Comparison of ENCODE assay signal across 10 cellular contexts in the genomic region with DNA sequence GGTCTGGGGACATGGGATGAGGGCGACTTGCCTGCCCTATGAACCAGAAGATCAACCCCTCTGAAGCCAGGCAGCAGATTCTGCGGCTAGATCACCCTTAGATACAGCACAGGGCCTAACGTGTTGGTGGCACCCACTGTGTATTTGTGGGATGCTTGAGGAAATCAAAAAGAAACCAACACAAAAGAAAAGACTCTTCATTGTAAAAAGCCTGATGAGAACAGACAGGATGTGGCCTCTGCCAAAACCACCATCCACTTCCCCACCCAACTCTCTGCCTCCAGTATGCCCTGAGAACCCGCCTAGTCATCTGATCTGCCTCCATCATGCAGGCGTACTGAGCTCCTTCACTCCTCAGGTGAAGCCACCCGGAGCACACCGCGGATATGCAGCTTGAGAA.
DNase-seq lines count a peak whose midpoint lies in the region; ATAC-seq and TF ChIP-seq lines count a peak whose summit lies in the region.
"Had no signal": no experiment of that assay in that cellular context is flagged by ENCODE, and none has a peak within 500 bp of the region (broad histone marks: within the 10 kb centered on the region; RNA-seq: fewer than 3 reads in every experiment).

No MANE protein-coding gene starts in this region.

- H3K36me3 ChIP-seq in BLaER1 treated with 17β-estradiol and CSF1 and Interleukin-3, amounts not matched to agents 10 nM and 100 nM = no peaks in the 10 kb centered on the region
- H3K36me3 ChIP-seq in neutrophil (no peaks in the 10 kb centered on the region), PC-9 (ENCODE audit: low read depth) (no peaks in the 10 kb centered on the region)

- no TSS peak for BruUV-seq in PC-9 (replicated peaks; lab: Mats Ljungman, UMichigan)

- H3K4me1 ChIP-seq in BLaER1 treated with 17β-estradiol and CSF1 and Interleukin-3, amounts not matched to agents 10 nM and 100 nM = peaks cover 12 to 23% (median 19%) of the 10 kb centered on the region in 10 experiments
- H3K4me1 ChIP-seq in neutrophil (ENCODE audit: control insufficient read depth in 1 of 2, insufficient read depth in 1 of 2, low read depth in 1 of 2, low read length in 1 of 2) = peaks cover 11 to 18% of the 10 kb centered on the region in 2 experiments
- H3K4me1 ChIP-seq in PC-9 (replicated peaks; ENCODE audit: insufficient read depth) = no peaks in the 10 kb centered on the region

- H3K9ac ChIP-seq in BLaER1 treated with 17β-estradiol and CSF1 and Interleukin-3, amounts not matched to agents 10 nM and 100 nM = no peak overlapping the region

- CTCF ChIA-PET in PC-9 (lab: Charles Lee) = no interaction called here

- H4K20me1 ChIP-seq in BLaER1 treated with 17β-estradiol and CSF1 and Interleukin-3, amounts not matched to agents 10 nM and 100 nM = peaks cover 0 to 6% (median 0%) of the 10 kb centered on the region in 11 experiments; a peak in 1 of 22 replicates
- no peaks in the 10 kb centered on the region for H4K20me1 ChIP-seq in PC-9 (ENCODE audit: insufficient read depth)

- H3K4me2 ChIP-seq in BLaER1 treated with 17β-estradiol and CSF1 and Interleukin-3, amounts not matched to agents 10 nM and 100 nM = peak overlapping the region; percentile 40 to 80 (median 71)
- H3K4me2 ChIP-seq in PC-9 = no peak overlapping the region

- peaks cover 0 to 17% (median 0%) of the 10 kb centered on the region in 11 experiments; a peak in 6 of 22 replicates for H3K27me3 ChIP-seq in BLaER1 treated with 17β-estradiol and CSF1 and Interleukin-3, amounts not matched to agents 10 nM and 100 nM
- H3K27me3 ChIP-seq in neutrophil (no peaks in the 10 kb centered on the region), PC-9 (ENCODE audit: insufficient read depth, low read depth) (no peaks in the 10 kb centered on the region)

- peaks cover 3 to 15% (median 9%) of the 10 kb centered on the region in 11 experiments; a peak in 15 of 22 replicates for H3K9me3 ChIP-seq in BLaER1 treated with 17β-estradiol and CSF1 and Interleukin-3, amounts not matched to agents 10 nM and 100 nM (replicated peaks in 1 of 11)
- H3K9me3 ChIP-seq in neutrophil (no peaks in the 10 kb centered on the region), PC-9 (ENCODE audit: insufficient read depth, low read depth) (no peaks in the 10 kb centered on the region)

- POLR2A ChIA-PET in PC-9 (lab: Charles Lee; ENCODE audit: unreplicated experiment) = no interaction called here

- no peak overlapping the region for H3K4me3 ChIP-seq in BLaER1 treated with 17β-estradiol and CSF1 and Interleukin-3, amounts not matched to agents 10 nM and 100 nM
- H3K4me3 ChIP-seq in neutrophil (ENCODE audit: low read depth in 1 of 2, low read length in 1 of 2) (no peak overlapping the region), PC-9 (no peak overlapping the region)

- ATAC-seq in GM19463 (IDR thresholded peaks at IDR 0.05; ENCODE audit: unreplicated experiment) = no peak
- no peak for ATAC-seq in HG03280 (IDR thresholded peaks at IDR 0.05; ENCODE audit: unreplicated experiment)

- H3K9me2 ChIP-seq in PC-9 (ENCODE audit: insufficient read depth) = no peaks in the 10 kb centered on the region

- no peaks in the 10 kb centered on the region for H3F3A ChIP-seq in PC-9 (ENCODE audit: insufficient read depth, low read depth)

- DNase-seq in MV-4-11 (lab: John Stamatoyannopoulos, UW) (peak; percentile 26), PC-9 (no peak), globus pallidus (ENCODE audit: low spot score) (no peak)
- DNase-seq in activated T-cell treated with anti-CD3 and anti-CD28 coated beads, Interleukin-2, amount 50 U/mL, for 48 hours = peak; percentile 46 to 47
- DNase-seq: NCI-H146 had no signal

- TF ChIP-seq CTCF in neutrophil (IDR thresholded peaks at IDR 0.05) (no peak), PC-9 (conservative IDR thresholded peaks at IDR 0.05) (no peak)

- no peak overlapping the region for H2AFZ ChIP-seq in PC-9

- H3K79me2 ChIP-seq in PC-9 (ENCODE audit: low read depth) = no peaks in the 10 kb centered on the region

- H3K27ac ChIP-seq in BLaER1 treated with 17β-estradiol and CSF1 and Interleukin-3, amounts not matched to agents 10 nM and 100 nM = peak overlapping the region in 5 of 11 experiments; percentile 23 to 52 (median 35); a peak in 7 of 22 replicates
- peak overlapping the region; percentile 64 for H3K27ac ChIP-seq in neutrophil
- H3K27ac ChIP-seq in PC-9 = no peak overlapping the region
- H3K27ac ChIP-seq: RWPE1 had no signal

- intact Hi-C loops in PC-9 (cut with micrococcal nuclease; ENCODE audit: unreplicated experiment) = no loop called here

Comparison
In these comparisons a context has a peak if more than half of its experiments do, and no peak if none do; other contexts are left out.
1. DNase-seq: peak in MV-4-11 (single experiment) and activated T-cell treated with anti-CD3 and anti-CD28 coated beads, Interleukin-2, amount 50 U/mL, for 48 hours (2 of 2); none in PC-9 (0 of 2) and globus pallidus (single experiment).